8 cellular contexts compared by ENCODE assay signal in the genomic region with DNA sequence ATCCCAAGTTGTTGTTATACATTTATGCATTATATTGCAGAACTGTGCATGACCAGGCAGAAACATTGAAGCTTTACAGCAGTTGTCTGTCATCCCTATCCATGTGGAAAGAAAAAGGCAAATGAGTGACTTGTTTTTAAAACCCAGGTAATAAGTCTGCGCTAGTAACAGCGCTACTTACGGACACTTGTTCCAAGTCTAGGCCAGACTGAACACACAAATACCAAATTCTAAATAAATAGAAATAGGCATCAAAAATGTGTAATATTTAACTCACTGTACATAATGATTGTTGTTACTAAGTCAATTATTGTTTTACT. TPM values are rescaled to one million over a fixed set of nuclear protein-coding genes. Genes with fewer than 3 reads are reported as not detected.
A peak's percentile ranks its signal among the peaks of the same experiment; 100 is the strongest.
DNase-seq lines count a peak whose midpoint lies in the region; ATAC-seq and TF ChIP-seq lines count a peak whose summit lies in the region.

No MANE protein-coding gene starts in this region.

- peak overlapping the region; percentile 82 for H3K4me3 ChIP-seq in H7 (ENCODE audit: insufficient read depth, low read depth, low read length)
- H3K4me3 ChIP-seq in gastroesophageal sphincter: peak overlapping the region; percentile 59 to 86
- H3K4me3 ChIP-seq in skeletal muscle satellite cell (ENCODE audit: low read length): peak overlapping the region; percentile 94

- H3K9ac ChIP-seq in skeletal muscle satellite cell (ENCODE audit: low read depth, low read length): peak overlapping the region; percentile 89

- peak overlapping the region; percentile 67 for H3K27ac Mint-ChIP-seq in T-helper 17 cell

- DNase-seq in H7: no peak
- DNase-seq in T-helper 17 cell: no peak
- no peak for DNase-seq in DMS79 treated with DMSO at 0.1 percent for 48 hours (lab: John Stamatoyannopoulos, UW)
- DNase-seq in NOMO-1 treated with DMSO at 0.1 percent for 48 hours (lab: John Stamatoyannopoulos, UW; ENCODE audit: unreplicated experiment): no peak
- no peak for DNase-seq in NCI-H1105 treated with DMSO at 0.1 percent for 48 hours (lab: John Stamatoyannopoulos, UW)
- no peak for DNase-seq in NK-92 treated with Interleukin-12 subunit alpha and Interleukin-12 subunit beta, amount 100 ng/mL, for 24 hours (lab: John Stamatoyannopoulos, UW)

- no peak for TF ChIP-seq CTCF in gastroesophageal sphincter (IDR thresholded peaks at IDR 0.05)

- H3K27me3 Mint-ChIP-seq in T-helper 17 cell: no peaks in the 10 kb centered on the region

- no peaks in the 10 kb centered on the region for H3K9me3 ChIP-seq in T-helper 17 cell (ENCODE audit: control insufficient read depth, low read length, poor library complexity, severe bottlenecking)
- H3K9me3 ChIP-seq in gastroesophageal sphincter: no peaks in the 10 kb centered on the region
- no peaks in the 10 kb centered on the region for H3K9me3 ChIP-seq in skeletal muscle satellite cell (replicated peaks; ENCODE audit: low read length)

- peak overlapping the region; percentile 100 for H3K4me2 ChIP-seq in skeletal muscle satellite cell (ENCODE audit: low read length)

- H3K36me3 Mint-ChIP-seq in T-helper 17 cell (ENCODE audit: low read depth): no peaks in the 10 kb centered on the region

- H3K27me3 ChIP-seq in H7 (ENCODE audit: control insufficient read depth, insufficient read depth, low read length): no peaks in the 10 kb centered on the region; the same call in 1 of the 2 replicates
- H3K27me3 ChIP-seq in gastroesophageal sphincter: no peaks in the 10 kb centered on the region
- H3K27me3 ChIP-seq in skeletal muscle satellite cell (ENCODE audit: control insufficient read depth, insufficient read depth, low read length): no peaks in the 10 kb centered on the region

- ATAC-seq in T-helper 17 cell (no peak), gastroesophageal sphincter (no peak)

- no peak for TF ChIP-seq EP300 in gastroesophageal sphincter (IDR thresholded peaks at IDR 0.05)

- no peak for TF ChIP-seq POLR2A in gastroesophageal sphincter (IDR thresholded peaks at IDR 0.05)

- H3K4me3 Mint-ChIP-seq in T-helper 17 cell: peak overlapping the region; percentile 93

- peaks cover 20% of the 10 kb centered on the region for H3K4me1 Mint-ChIP-seq in T-helper 17 cell

- H3K36me3 ChIP-seq in H7 (replicated peaks; ENCODE audit: control insufficient read depth, insufficient read depth, low read length): no peaks in the 10 kb centered on the region
- no peaks in the 10 kb centered on the region for H3K36me3 ChIP-seq in gastroesophageal sphincter
- no peaks in the 10 kb centered on the region for H3K36me3 ChIP-seq in skeletal muscle satellite cell (ENCODE audit: insufficient read depth, low read length)

- H3K27ac ChIP-seq in gastroesophageal sphincter: peak overlapping the region; percentile 84 to 100 (median 98)

- 55 to 60% methylated on average over 3 of the region's 3 CpGs for WGBS in gastroesophageal sphincter (ENCODE audit: low coverage in 1 of 2), 2 donors

- peaks cover 0 to 29% (median 3%) of the 10 kb centered on the region in 3 donors for H3K4me1 ChIP-seq in gastroesophageal sphincter
- peaks cover 19% of the 10 kb centered on the region for H3K4me1 ChIP-seq in skeletal muscle satellite cell (ENCODE audit: control insufficient read depth, insufficient read depth, low read length)

RNA-seq across cellular contexts. Expression of a gene that starts 0.5 kb away (rescaled TPM):
- 5.9 and 7.1 TPM in 2 replicates for total RNA-seq in H7 (2014; rRNA removed; shearing (Covaris generic))
- 1 to 10 TPM; 1.1 to 4.2 TPM for total RNA-seq in T-helper 17 cell
- 10 to 100 TPM in 1 of 4 donors, 1 to 10 TPM in 3; 5.3 to 10.6 (median 9.3) TPM for total RNA-seq in gastroesophageal sphincter
- total RNA-seq in skeletal muscle satellite cell (2012; rRNA removed): 0.51 and 1.3 TPM in 2 replicates
